ENCODE assay signal across 15 cellular contexts in genomic region chr20:5095454-5095853, GRCh38.
"Had no signal": no experiment of that assay in that cellular context is flagged by ENCODE, and none has a peak within 500 bp of the region (broad histone marks: within the 10 kb centered on the region; RNA-seq: fewer than 3 reads in every experiment).

No MANE protein-coding gene starts in this region.

- DNase-seq: activated CD4-positive, alpha-beta T cell treated with anti-CD3 and anti-CD28 coated beads, Interleukin-2, amount 50 U/mL, for 4 hours; activated CD4-positive, CD25-positive, alpha-beta regulatory T cell treated with anti-CD3 and anti-CD28 coated beads, Interleukin-2, amount 50 U/mL, for 72 hours; activated naive CD4-positive, alpha-beta T cell treated with anti-CD3 and anti-CD28 coated beads for 36 hours; left colon; midbrain; nucleus accumbens; right cardiac atrium; SIG-M5 had no signal

- FAIRE-seq: islet of Langerhans had no signal

- H3K9me3 ChIP-seq: adrenal gland had no signal

- H3K4me2 ChIP-seq: smooth muscle cell had no signal

- H3K4me3 Mint-ChIP-seq: activated naive CD4-positive, alpha-beta T cell treated with anti-CD3 and anti-CD28 coated beads for 36 hours had no signal

- H3K27me3 Mint-ChIP-seq: progenitor cell of endocrine pancreas had no signal

- H3K27ac ChIP-seq: adrenal gland, cardiac muscle cell had no signal

- H3K9me3 Mint-ChIP-seq: activated naive CD4-positive, alpha-beta T cell treated with anti-CD3 and anti-CD28 coated beads for 36 hours had no signal

- H3K4me3 ChIP-seq: adrenal gland, cardiac muscle cell, lung, smooth muscle cell had no signal

- H3K27me3 ChIP-seq: adrenal gland, cardiac muscle cell had no signal

- H3K27ac Mint-ChIP-seq: activated naive CD4-positive, alpha-beta T cell treated with anti-CD3 and anti-CD28 coated beads for 36 hours; progenitor cell of endocrine pancreas had no signal

- ATAC-seq: esophagus mucosa, left colon, right cardiac atrium had no signal
